In the genomic region with DNA sequence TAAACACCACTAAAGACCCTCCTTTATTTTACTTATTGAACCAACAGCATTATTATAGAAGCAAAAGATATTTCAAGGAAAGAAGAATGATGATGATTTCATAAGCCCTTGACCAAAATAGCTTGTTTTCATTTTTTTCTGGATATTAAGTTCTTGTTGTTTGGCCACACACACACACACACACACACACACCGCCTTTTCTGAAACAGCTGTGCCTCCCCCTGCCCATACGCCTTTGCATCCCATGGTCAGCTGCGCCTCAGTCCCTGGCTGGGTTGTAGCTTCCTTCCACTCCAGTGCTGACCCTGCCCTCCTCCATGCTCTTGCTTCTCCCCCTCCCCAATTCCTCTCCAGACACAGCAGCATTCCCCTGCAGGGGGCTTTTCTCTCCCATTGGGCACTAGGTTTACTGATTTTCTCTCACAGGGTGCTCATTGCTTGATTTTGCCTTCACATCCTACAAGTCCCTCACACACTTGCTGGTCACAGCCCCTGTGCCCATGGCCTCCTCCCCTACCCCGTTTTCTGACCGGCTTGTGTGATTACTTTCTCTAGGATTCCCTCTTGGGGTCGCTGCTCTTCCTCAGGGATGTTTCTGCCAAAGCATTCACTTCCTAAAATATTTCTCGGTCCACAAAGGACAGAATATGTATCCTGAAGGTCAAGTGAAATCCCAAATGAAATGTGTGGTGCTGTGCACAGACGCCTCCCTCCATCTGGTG, we compare ENCODE assay signal across 28 cellular contexts. TPM values are rescaled to one million over a fixed set of nuclear protein-coding genes. Genes with fewer than 3 reads are reported as not detected.
"Had no signal": no experiment of that assay in that cellular context is flagged by ENCODE, and none has a peak within 500 bp of the region (broad histone marks: within the 10 kb centered on the region; RNA-seq: fewer than 3 reads in every experiment).

No MANE protein-coding gene starts in this region.

- H3K27me3 ChIP-seq: colonic mucosa, right lobe of liver, testis, tibial nerve had no signal

- H3K27ac ChIP-seq: colonic mucosa, heart right ventricle, psoas muscle, right lobe of liver, spleen, testis, tibial nerve had no signal

- DNase-seq: cerebellar nuclear complex; colonic mucosa; effector CD4-positive, alpha-beta T cell; heart right ventricle; hypothalamus; kidney glomerular epithelial cell; mammary epithelial cell; psoas muscle; retina; right lobe of liver; spleen; stimulated activated CD4-positive, alpha-beta T cell treated with anti-CD3 and anti-CD28 coated beads, Interleukin-15, amount 100 ng/mL, for 24 hours; stimulated activated CD4-positive, alpha-beta T cell treated with anti-CD3 and anti-CD28 coated beads, Interleukin-1b, Interleukin-23, amount 100 ng/mL, for 48 hours; stimulated activated CD4-positive, alpha-beta T cell treated with anti-CD3 and anti-CD28 coated beads, Interleukin-4, amount 100 ng/mL, for 24 hours; testis had no signal

- H3K36me3 Mint-ChIP-seq: natural killer cell treated with Interleukin-12 subunit alpha and Interleukin-12 subunit beta and Interleukin-15 and Interleukin-18, amount 100 ng/mL, for 72 hours; stimulated activated memory B cell treated with anti-CD40 and anti-IgM and Interleukin-4, amounts not matched to agents 10 μg/mL and 1 μg/mL and 100 μg/mL, for 72 hours had no signal

- H3K9me3 ChIP-seq: colonic mucosa, heart right ventricle, psoas muscle, right lobe of liver, spleen, testis, tibial nerve had no signal

- H3K4me1 ChIP-seq: colonic mucosa, psoas muscle, right lobe of liver, spleen, testis had no signal

- H3K4me3 ChIP-seq: colonic mucosa, heart right ventricle, psoas muscle, right lobe of liver, spleen, testis, tibial nerve had no signal

- H3K4me3 Mint-ChIP-seq: natural killer cell treated with Interleukin-12 subunit alpha and Interleukin-12 subunit beta and Interleukin-15 and Interleukin-18, amount 100 ng/mL, for 72 hours; stimulated activated memory B cell treated with anti-CD40 and anti-IgM and Interleukin-4, amounts not matched to agents 10 μg/mL and 1 μg/mL and 100 μg/mL, for 72 hours; stimulated activated naive CD8-positive, alpha-beta T cell treated with anti-CD3 and anti-CD28 coated beads, Interleukin-15, Interleukin-2, amounts not matched to agents 100 ng/mL and 50 ng/mL, for 24 hours had no signal

- H3K27ac Mint-ChIP-seq: natural killer cell treated with Interleukin-12 subunit alpha and Interleukin-12 subunit beta and Interleukin-15 and Interleukin-18, amount 100 ng/mL, for 72 hours; stimulated activated memory B cell treated with anti-CD40 and anti-IgM and Interleukin-4, amounts not matched to agents 10 μg/mL and 1 μg/mL and 100 μg/mL, for 72 hours; stimulated activated naive CD8-positive, alpha-beta T cell treated with anti-CD3 and anti-CD28 coated beads, Interleukin-15, Interleukin-2, amounts not matched to agents 100 ng/mL and 50 ng/mL, for 24 hours had no signal

- H3K36me3 ChIP-seq: colonic mucosa, heart right ventricle, right lobe of liver, spleen, tibial nerve had no signal

- ATAC-seq: esophagus mucosa; left lobe of liver; natural killer cell treated with Interleukin-12 subunit alpha and Interleukin-12 subunit beta and Interleukin-15 and Interleukin-18, amount 100 ng/mL, for 72 hours; psoas muscle; right lobe of liver had no signal

- H3K4me1 Mint-ChIP-seq: stimulated activated memory B cell treated with anti-CD40 and anti-IgM and Interleukin-4, amounts not matched to agents 10 μg/mL and 1 μg/mL and 100 μg/mL, for 72 hours had no signal

- H3K9me3 Mint-ChIP-seq: natural killer cell treated with Interleukin-12 subunit alpha and Interleukin-12 subunit beta and Interleukin-15 and Interleukin-18, amount 100 ng/mL, for 72 hours; stimulated activated memory B cell treated with anti-CD40 and anti-IgM and Interleukin-4, amounts not matched to agents 10 μg/mL and 1 μg/mL and 100 μg/mL, for 72 hours; stimulated activated naive CD8-positive, alpha-beta T cell treated with anti-CD3 and anti-CD28 coated beads, Interleukin-15, Interleukin-2, amounts not matched to agents 100 ng/mL and 50 ng/mL, for 24 hours had no signal

RNA-seq across cellular contexts. Expression of gene MESP1, which starts 18.4 kb away (rescaled TPM):
- total RNA-seq: mononuclear cell, urinary bladder had no signal
- polyA plus RNA-seq: fibroblast of lung, mammary epithelial cell had no signal

RNA-seq across cellular contexts. Expression of gene WDR93, which starts 42.0 kb away (rescaled TPM):
- total RNA-seq: dermis microvascular lymphatic vessel endothelial cell; esophagus mucosa; glomerular endothelial cell; left lobe of liver; mononuclear cell; natural killer cell treated with Interleukin-12 subunit alpha and Interleukin-12 subunit beta and Interleukin-15 and Interleukin-18, amount 100 ng/mL, for 72 hours; psoas muscle; right lobe of liver; skeletal muscle tissue; spleen; urinary bladder had no signal

RNA-seq across cellular contexts. Expression of gene MESP2, which starts 43.5 kb away (rescaled TPM):
- total RNA-seq: dermis microvascular lymphatic vessel endothelial cell; frontal cortex; glomerular endothelial cell; mononuclear cell; natural killer cell treated with Interleukin-12 subunit alpha and Interleukin-12 subunit beta and Interleukin-15 and Interleukin-18, amount 100 ng/mL, for 72 hours; skeletal muscle tissue; spleen; urinary bladder had no signal
- polyA plus RNA-seq: fibroblast of lung had no signal

RNA-seq across cellular contexts. Expression of gene PLIN1, which starts 53.4 kb away (rescaled TPM):
- total RNA-seq: dermis microvascular lymphatic vessel endothelial cell had no signal
